In genomic region chr6:143139239-143139784, GRCh38 we compare ENCODE assay signal across 22 cellular contexts.
DNase-seq lines count a peak whose midpoint lies in the region; ATAC-seq, FAIRE-seq and TF ChIP-seq lines count a peak whose summit lies in the region.
"Had no signal": no experiment of that assay in that cellular context is flagged by ENCODE, and none has a peak within 500 bp of the region (broad histone marks: within the 10 kb centered on the region; RNA-seq: fewer than 3 reads in every experiment).

No MANE protein-coding gene starts in this region.

- H3K4me3 Mint-ChIP-seq in activated T-cell treated with anti-CD3 and anti-CD28 coated beads, Interleukin-2, amount 50 U/mL, for 4 hours: peak overlapping the region; percentile 20
- H3K4me3 Mint-ChIP-seq: central memory CD8-positive, alpha-beta T cell; naive B cell had no signal

- H3K27me3 Mint-ChIP-seq in activated T-cell treated with anti-CD3 and anti-CD28 coated beads, Interleukin-2, amount 50 U/mL, for 4 hours (ENCODE audit: low read depth): no peaks in the 10 kb centered on the region
- H3K27me3 Mint-ChIP-seq: central memory CD8-positive, alpha-beta T cell; naive B cell had no signal

- peak; percentile 39 to 49 for ATAC-seq in activated T-cell treated with anti-CD3 and anti-CD28 coated beads, Interleukin-2, amount 50 U/mL, for 4 hours
- ATAC-seq in GM18909 (IDR thresholded peaks at IDR 0.05; ENCODE audit: poor library complexity, unreplicated experiment): no peak
- ATAC-seq: heart right ventricle, left cardiac atrium had no signal

- FAIRE-seq in bronchial epithelial cell (lab: Jason Lieb, UNC): no peak
- FAIRE-seq: D721Med had no signal

- peaks cover 39% of the 10 kb centered on the region for H3K4me1 Mint-ChIP-seq in activated T-cell treated with anti-CD3 and anti-CD28 coated beads, Interleukin-2, amount 50 U/mL, for 4 hours (ENCODE audit: low read depth)

- peaks cover 33% of the 10 kb centered on the region for H3K36me3 Mint-ChIP-seq in activated T-cell treated with anti-CD3 and anti-CD28 coated beads, Interleukin-2, amount 50 U/mL, for 4 hours (ENCODE audit: insufficient read depth)

- DNase-seq in activated T-cell treated with anti-CD3 and anti-CD28 coated beads for 48 hours (ENCODE audit: low read depth) (peak; percentile 12), bronchial epithelial cell (ENCODE audit: low read depth) (peak; percentile 22), HAP-1 (ENCODE audit: low spot score in 2 of 2) (no peak), COLO829 (ENCODE audit: low spot score) (no peak)
- no peak for DNase-seq in activated T-cell treated with anti-CD3 and anti-CD28 coated beads, Interleukin-2, amount 50 U/mL, for 1 hour
- no peak for DNase-seq in activated T-cell treated with anti-CD3 and anti-CD28 coated beads, Interleukin-2, amount 50 U/mL, for 4 hours
- DNase-seq in stimulated activated CD4-positive, alpha-beta T cell treated with anti-CD3 and anti-CD28 coated beads, Interleukin-4, amount 100 ng/mL, for 4 hours: peak; percentile 18 to 36
- DNase-seq: activated effector memory CD4-positive, alpha-beta T cell treated with Interleukin-2 at 50 U/mL for 16 hours; aorta; C1 segment of cervical spinal cord; foreskin fibroblast; heart right ventricle; left cardiac atrium; naive B cell; NCI-H1105; NCI-H2081 treated with DMSO at 0.1 percent for 48 hours; NCI-H524; retina had no signal

- in situ Hi-C loops in HAP-1 (cut with MboI; ENCODE audit: low sequenced_read_pairs): no loop called here

- H3K4me3 ChIP-seq in bronchial epithelial cell (ENCODE audit: low read depth, low read length): no peak overlapping the region
- no peak overlapping the region for H3K4me3 ChIP-seq in HAP-1
- H3K4me3 ChIP-seq: heart right ventricle, SJSA1 had no signal

- no peak for TF ChIP-seq CTCF in bronchial epithelial cell (IDR thresholded peaks at IDR 0.05; ENCODE audit: insufficient read depth, low read length, severe bottlenecking)

- H3K9me3 ChIP-seq in HAP-1: no peaks in the 10 kb centered on the region
- H3K9me3 ChIP-seq: heart right ventricle, SJSA1 had no signal

- H3K9me3 Mint-ChIP-seq in activated T-cell treated with anti-CD3 and anti-CD28 coated beads, Interleukin-2, amount 50 U/mL, for 4 hours: peaks cover 13% of the 10 kb centered on the region
- H3K9me3 Mint-ChIP-seq: central memory CD8-positive, alpha-beta T cell; naive B cell had no signal

- H3K27me3 ChIP-seq in bronchial epithelial cell (ENCODE audit: control insufficient read depth, insufficient read depth, low read length) (no peaks in the 10 kb centered on the region), HAP-1 (ENCODE audit: low read depth) (no peaks in the 10 kb centered on the region)
- H3K27me3 ChIP-seq: heart right ventricle, SJSA1 had no signal

- H3K36me3 ChIP-seq in bronchial epithelial cell (ENCODE audit: control insufficient read depth, insufficient read depth, low read length): peaks cover 1% of the 10 kb centered on the region
- H3K36me3 ChIP-seq in HAP-1 (replicated peaks): no peaks in the 10 kb centered on the region
- H3K36me3 ChIP-seq: SJSA1 had no signal

- H3K4me1 ChIP-seq in HAP-1: no peaks in the 10 kb centered on the region

Comparison
In these comparisons a context has a peak if more than half of its experiments do, and no peak if none do; other contexts are left out.
1. DNase-seq: peak in activated T-cell treated with anti-CD3 and anti-CD28 coated beads for 48 hours (single experiment), bronchial epithelial cell (single experiment) and stimulated activated CD4-positive, alpha-beta T cell treated with anti-CD3 and anti-CD28 coated beads, Interleukin-4, amount 100 ng/mL, for 4 hours (2 of 2); none in activated T-cell treated with anti-CD3 and anti-CD28 coated beads, Interleukin-2, amount 50 U/mL, for 1 hour (single experiment), activated T-cell treated with anti-CD3 and anti-CD28 coated beads, Interleukin-2, amount 50 U/mL, for 4 hours (single experiment), HAP-1 (0 of 2) and COLO829 (single experiment).